In genomic region chr14:34867199-34867598, GRCh38 we compare ENCODE assay signal across 2 cellular contexts.
TF ChIP-seq lines count a peak whose summit lies in the region.

No MANE protein-coding gene starts in this region.

TF ChIP-seq in IMR-90, 13 proteins besides CTCF, POLR2A, EP300 and RAD21:
- TF ChIP-seq BHLHE40 (IDR thresholded peaks at IDR 0.05; ENCODE audit: low read depth, low read length) (no peak), NFE2L2 (IDR thresholded peaks at IDR 0.05; ENCODE audit: low read depth, low read length) (no peak), USF2 (IDR thresholded peaks at IDR 0.05; ENCODE audit: low read depth, low read length) (no peak)
TF ChIP-seq in IMR-90: peak in this region for 0.

TF ChIP-seq in SK-N-SH, 30 proteins besides CTCF, POLR2A, EP300 and RAD21:
- TF ChIP-seq TCF12 (IDR thresholded peaks at IDR 0.05) = no peak
- TF ChIP-seq RCOR1 (IDR thresholded peaks at IDR 0.05; ENCODE audit: low read length) = peak; percentile 52
